Comparison of ENCODE assay signal across 10 cellular contexts in genomic region chr3:48656841-48657281, GRCh38. TPM values are rescaled to one million over a fixed set of nuclear protein-coding genes. Genes with fewer than 3 reads are reported as not detected.
DNase-seq lines count a peak whose midpoint lies in the region; ATAC-seq and TF ChIP-seq lines count a peak whose summit lies in the region.
"Had no signal": no experiment of that assay in that cellular context is flagged by ENCODE, and none has a peak within 500 bp of the region (broad histone marks: within the 10 kb centered on the region; RNA-seq: fewer than 3 reads in every experiment).

No MANE protein-coding gene starts in this region.

- no peak overlapping the region for H3K9ac ChIP-seq in skeletal muscle satellite cell (ENCODE audit: low read depth, low read length)

- H3K4me2 ChIP-seq in skeletal muscle satellite cell (ENCODE audit: low read length), result peak overlapping the region; percentile 87

- H3K27me3 ChIP-seq in skeletal muscle satellite cell (ENCODE audit: control insufficient read depth, insufficient read depth, low read length), result no peaks in the 10 kb centered on the region
- no peaks in the 10 kb centered on the region for H3K27me3 ChIP-seq in HAP-1 (ENCODE audit: low read depth)

- DNase-seq in EH (ENCODE audit: low read depth), result peak; percentile 20
- DNase-seq in T-helper 17 cell, result no peak
- no peak for DNase-seq in epithelial cell of proximal tubule (ENCODE audit: low read depth)
- DNase-seq in GM13976 (ENCODE audit: low spot score), result no peak
- DNase-seq in HAP-1 (ENCODE audit: low spot score in 2 of 2), result no peak

- H3K4me3 ChIP-seq in epithelial cell of proximal tubule (ENCODE audit: low read depth, low read length) (peak overlapping the region; percentile 62), skeletal muscle satellite cell (ENCODE audit: low read length) (peak overlapping the region; percentile 72), HAP-1 (no peak overlapping the region)

- no peaks in the 10 kb centered on the region for H3K36me3 Mint-ChIP-seq in T-helper 17 cell (ENCODE audit: low read depth)

- peaks cover 12% of the 10 kb centered on the region for H3K4me1 Mint-ChIP-seq in T-helper 17 cell

- H3K27ac Mint-ChIP-seq in T-helper 17 cell, result no peak overlapping the region

- TF ChIP-seq CTCF in epithelial cell of proximal tubule (conservative IDR thresholded peaks at IDR 0.05; ENCODE audit: low read depth, low read length), result no peak
- no peak for TF ChIP-seq CTCF in GM13976 (IDR thresholded peaks at IDR 0.05; ENCODE audit: borderline replicate concordance, control extremely low read depth, extremely low read depth, insufficient read depth, missing control alignments)

- H3K27me3 Mint-ChIP-seq in T-helper 17 cell, result no peaks in the 10 kb centered on the region

- peak; percentile 3 for ATAC-seq in T-helper 17 cell
- no peak for ATAC-seq in GM21447 (IDR thresholded peaks at IDR 0.05; ENCODE audit: unreplicated experiment)
- no peak for ATAC-seq in HG03025 (IDR thresholded peaks at IDR 0.05; ENCODE audit: low FRiP score, unreplicated experiment)

- H3K9me3 ChIP-seq in T-helper 17 cell (ENCODE audit: control insufficient read depth, low read length, poor library complexity, severe bottlenecking) (no peaks in the 10 kb centered on the region), skeletal muscle satellite cell (replicated peaks; ENCODE audit: low read length) (no peaks in the 10 kb centered on the region), HAP-1 (no peaks in the 10 kb centered on the region)

- peaks cover 14% of the 10 kb centered on the region for H3K4me1 ChIP-seq in skeletal muscle satellite cell (ENCODE audit: control insufficient read depth, insufficient read depth, low read length)
- H3K4me1 ChIP-seq in HAP-1, result peaks cover 1% of the 10 kb centered on the region

- in situ Hi-C loops in GM13976 (cut with MboI; ENCODE audit: low sequenced_read_pairs, unreplicated experiment), result no loop called here
- in situ Hi-C loops in HAP-1 (cut with MboI; ENCODE audit: low sequenced_read_pairs), result no loop called here

- peak overlapping the region; percentile 86 for H3K4me3 Mint-ChIP-seq in T-helper 17 cell

- H3K36me3 ChIP-seq in skeletal muscle satellite cell (ENCODE audit: insufficient read depth, low read length), result no peaks in the 10 kb centered on the region
- no peaks in the 10 kb centered on the region for H3K36me3 ChIP-seq in HAP-1 (replicated peaks)

RNA-seq across cellular contexts. Expression of gene CELSR3, which starts 5.8 kb away (rescaled TPM):
- total RNA-seq in T-helper 17 cell (1 to 10 TPM; 6.0 to 6.9 TPM), epithelial cell of proximal tubule (0.87 and 2.5 TPM in 2 replicates)
- 0.66 and 0.76 TPM in 2 replicates for total RNA-seq in skeletal muscle satellite cell (2012; rRNA removed)

RNA-seq across cellular contexts. Expression of gene SLC26A6, which starts 21.6 kb away (rescaled TPM):
- total RNA-seq in T-helper 17 cell (10 to 100 TPM; 16.4 to 22.1 TPM), epithelial cell of proximal tubule (26.3 and 33.4 TPM in 2 replicates)
- 23.6 and 26.6 TPM in 2 replicates for total RNA-seq in skeletal muscle satellite cell (2012; rRNA removed)

RNA-seq across cellular contexts. Expression of gene NCKIPSD, which starts 28.9 kb away (rescaled TPM):
- total RNA-seq in T-helper 17 cell (10 to 100 TPM; 14.6 to 17.2 TPM), epithelial cell of proximal tubule (34.4 and 45.5 TPM in 2 replicates)
- total RNA-seq in skeletal muscle satellite cell (2012; rRNA removed), result 19.8 and 21.8 TPM in 2 replicates

RNA-seq across cellular contexts. Expression of gene TMEM89, which starts 35.3 kb away (rescaled TPM):
- total RNA-seq in T-helper 17 cell (under 1 TPM in 1 of 2 donors, not detected in 1; 0.55 TPM), epithelial cell of proximal tubule (not detected in 2 replicates)
- 0.51 TPM in 1 of 2 replicates, not detected in the other for total RNA-seq in skeletal muscle satellite cell (2012; rRNA removed)
- total RNA-seq: LHCN-M2, myocyte had no signal

RNA-seq across cellular contexts. Expression of gene UQCRC1, which starts 47.4 kb away (rescaled TPM):
- total RNA-seq in T-helper 17 cell, result 10 to 100 TPM; 86.1 to 92.1 TPM
- total RNA-seq in epithelial cell of proximal tubule, result 348 and 432 TPM in 2 replicates
- 344 and 383 TPM in 2 replicates for total RNA-seq in skeletal muscle satellite cell (2012; rRNA removed)
